28 cellular contexts compared by ENCODE assay signal in the genomic region with DNA sequence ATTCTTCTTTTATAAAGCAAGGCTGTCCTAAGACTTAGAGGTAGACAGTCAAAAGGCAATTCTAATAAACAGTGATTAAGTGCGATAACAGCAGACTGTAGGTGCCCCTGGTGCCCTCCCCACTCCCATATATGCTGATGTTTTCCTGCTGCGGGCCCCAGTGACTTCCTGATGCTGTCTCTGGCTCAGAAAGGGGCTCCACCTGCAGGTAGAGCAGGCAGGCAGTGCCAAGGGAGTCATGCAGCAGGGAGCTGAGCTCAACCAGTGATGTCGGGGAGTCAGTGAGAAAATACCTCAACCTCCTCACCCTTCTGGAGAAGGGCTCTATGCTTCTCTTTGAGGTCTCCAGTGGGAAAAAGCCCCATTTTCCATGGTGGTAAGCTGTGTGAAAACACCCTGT.
"Had no signal": no experiment of that assay in that cellular context is flagged by ENCODE, and none has a peak within 500 bp of the region (broad histone marks: within the 10 kb centered on the region; RNA-seq: fewer than 3 reads in every experiment).

No MANE protein-coding gene starts in this region.

- H3K36me3 ChIP-seq: breast epithelium had no signal

- H3K4me3 ChIP-seq: breast epithelium, SK-N-MC had no signal

- ATAC-seq: activated CD4-positive, alpha-beta T cell treated with anti-CD3 and anti-CD28 coated beads for 36 hours; activated CD8-positive, alpha-beta T cell treated with anti-CD3 and anti-CD28 coated beads, Interleukin-2, amount 10 ng/mL, durations not matched to agents 7 days and 5 days; Panc1; Right ventricle myocardium inferior; T-cell had no signal

- H3K27ac ChIP-seq: breast epithelium, SK-N-MC, VCaP had no signal

- DNase-seq: activated CD4-positive, alpha-beta T cell treated with anti-CD3 and anti-CD28 coated beads for 36 hours; activated CD4-positive, alpha-beta T cell treated with anti-CD3 and anti-CD28 coated beads, Interleukin-2, amount 50 U/mL, for 4 hours; activated CD8-positive, alpha-beta memory T cell treated with anti-CD3 and anti-CD28 coated beads, Interleukin-2, amount 50 U/mL, for 48 hours; activated CD8-positive, alpha-beta T cell treated with anti-CD3 and anti-CD28 coated beads, Interleukin-2, amount 10 ng/mL, durations not matched to agents 7 days and 5 days; activated effector memory CD4-positive, alpha-beta T cell treated with Interleukin-2 at 50 U/mL for 16 hours; activated naive CD4-positive, alpha-beta T cell; activated T-cell treated with anti-CD3 and anti-CD28 coated beads, Interleukin-2, amount 50 U/mL, for 24 hours; aorta; caudate nucleus; Karpas-422; MM.1S; NCI-H1105; NCI-H1436; NCI-H1694 treated with DMSO at 0.1 percent for 48 hours; NCI-H2029 treated with DMSO at 0.1 percent for 48 hours; NCI-H345; NCI-H510A treated with DMSO at 0.1 percent for 48 hours; NCI-H69; NK-92 treated with Interleukin-12 subunit alpha and Interleukin-12 subunit beta, amount 100 ng/mL, for 24 hours; RPMI8226; T-cell; T-helper 2 cell; T1000 had no signal

- H3K4me1 ChIP-seq: breast epithelium had no signal

- H3K27me3 ChIP-seq: breast epithelium had no signal

- H3K9me3 ChIP-seq: breast epithelium had no signal
